ENCODE assay signal across 26 cellular contexts in the genomic region with DNA sequence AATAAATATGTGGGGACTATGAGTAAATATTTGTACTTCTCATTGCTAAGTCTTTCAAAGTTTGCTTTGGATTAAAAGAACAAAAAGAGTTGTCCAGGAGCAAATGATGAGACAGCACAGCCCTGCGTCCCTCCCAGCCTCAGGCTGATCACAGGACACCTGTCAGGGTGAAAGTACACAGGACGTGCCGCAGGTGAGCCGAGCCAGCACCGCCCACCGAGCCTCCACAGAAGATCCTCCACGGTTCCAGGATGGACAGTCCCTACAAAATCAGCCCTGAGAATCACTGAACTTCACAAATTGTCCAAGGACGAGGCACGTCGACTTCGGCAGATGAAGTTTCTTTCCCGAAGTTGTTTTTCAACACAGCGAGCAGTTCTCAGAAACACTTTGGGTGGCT.
"Had no signal": no experiment of that assay in that cellular context is flagged by ENCODE, and none has a peak within 500 bp of the region (broad histone marks: within the 10 kb centered on the region; RNA-seq: fewer than 3 reads in every experiment).

No MANE protein-coding gene starts in this region.

- H3K27ac Mint-ChIP-seq: memory B cell; naive thymus-derived CD4-positive, alpha-beta T cell; nephron progenitor cell; neural progenitor cell; stimulated activated memory B cell treated with anti-CD40 and anti-IgM and Interleukin-4, amounts not matched to agents 10 μg/mL and 1 μg/mL and 100 μg/mL, for 72 hours; stimulated activated naive CD8-positive, alpha-beta T cell treated with anti-CD3 and anti-CD28 coated beads, Interleukin-15, amount 100 ng/mL, for 72 hours; type B pancreatic cell had no signal

- H3K27me3 ChIP-seq: hepatocyte, neural progenitor cell, neutrophil, right atrium auricular region, right lobe of liver, tibial nerve, uterus had no signal

- H3K4me2 ChIP-seq: hepatocyte, neural progenitor cell, smooth muscle cell had no signal

- H3K36me3 Mint-ChIP-seq: memory B cell; naive thymus-derived CD4-positive, alpha-beta T cell; neural progenitor cell; stimulated activated memory B cell treated with anti-CD40 and anti-IgM and Interleukin-4, amounts not matched to agents 10 μg/mL and 1 μg/mL and 100 μg/mL, for 72 hours; type B pancreatic cell had no signal

- H3K4me1 ChIP-seq: left ventricle myocardium inferior, neural progenitor cell, parathyroid adenoma, right atrium auricular region, right lobe of liver, tibial nerve, uterus had no signal

- ATAC-seq: mucosa of descending colon; naive thymus-derived CD4-positive, alpha-beta T cell; right lobe of liver; stimulated activated memory B cell treated with anti-CD40 and anti-IgM and Interleukin-4, amounts not matched to agents 10 μg/mL and 1 μg/mL and 100 μg/mL, for 72 hours; stimulated activated naive CD8-positive, alpha-beta T cell treated with anti-CD3 and anti-CD28 coated beads, Interleukin-15, amount 100 ng/mL, for 72 hours had no signal

- H3K9ac ChIP-seq: neural progenitor cell, parathyroid adenoma had no signal

- H3K4me3 ChIP-seq: hepatocyte, left ventricle myocardium inferior, mucosa of descending colon, neural progenitor cell, right atrium auricular region, right lobe of liver, smooth muscle cell, tibial nerve, uterus had no signal

- H3K79me2 ChIP-seq: hepatocyte, parathyroid adenoma had no signal

- H3K27ac ChIP-seq: hepatocyte, left ventricle myocardium inferior, neural progenitor cell, neutrophil, parathyroid adenoma, right atrium auricular region, right lobe of liver, tibial nerve, uterus had no signal

- H3K9me3 ChIP-seq: left ventricle myocardium inferior, mucosa of descending colon, neutrophil, right atrium auricular region, right lobe of liver, uterus had no signal

- H2AFZ ChIP-seq: hepatocyte, neural progenitor cell, parathyroid adenoma had no signal

- H3K4me3 Mint-ChIP-seq: memory B cell; naive thymus-derived CD4-positive, alpha-beta T cell; nephron progenitor cell; neural progenitor cell; stimulated activated memory B cell treated with anti-CD40 and anti-IgM and Interleukin-4, amounts not matched to agents 10 μg/mL and 1 μg/mL and 100 μg/mL, for 72 hours; stimulated activated naive CD8-positive, alpha-beta T cell treated with anti-CD3 and anti-CD28 coated beads, Interleukin-15, amount 100 ng/mL, for 72 hours; type B pancreatic cell had no signal

- H3K4me1 Mint-ChIP-seq: memory B cell; naive thymus-derived CD4-positive, alpha-beta T cell; nephron progenitor cell; neural progenitor cell; stimulated activated memory B cell treated with anti-CD40 and anti-IgM and Interleukin-4, amounts not matched to agents 10 μg/mL and 1 μg/mL and 100 μg/mL, for 72 hours; stimulated activated naive CD8-positive, alpha-beta T cell treated with anti-CD3 and anti-CD28 coated beads, Interleukin-15, amount 100 ng/mL, for 72 hours had no signal

- H3K36me3 ChIP-seq: left ventricle myocardium inferior, neural progenitor cell, neutrophil, right atrium auricular region, right lobe of liver, tibial nerve, uterus had no signal

- DNase-seq: islet precursor cell; left ventricle myocardium inferior; midbrain; mucosa of descending colon; naive thymus-derived CD4-positive, alpha-beta T cell; nephron progenitor cell; occipital lobe; stimulated activated CD4-positive, alpha-beta T cell treated with anti-CD3 and anti-CD28 coated beads, Interleukin-1b, Interleukin-23, amount 100 ng/mL, for 48 hours; stimulated activated CD4-positive, alpha-beta T cell treated with anti-CD3 and anti-CD28 coated beads, Interleukin-2, amount 100 ng/mL, for 48 hours; stimulated activated CD4-positive, alpha-beta T cell treated with anti-CD3 and anti-CD28 coated beads, Interleukin-4, amount 100 ng/mL, for 4 hours; stimulated activated CD8-positive, alpha-beta memory T cell treated with anti-CD3 and anti-CD28 coated beads, Interleukin-4, amount 100 ng/mL, for 48 hours; stimulated activated naive CD4-positive, alpha-beta T cell treated with Interleukin-2 at 50 U/mL for 16 hours; stimulated activated naive CD8-positive, alpha-beta T cell treated with anti-CD3 and anti-CD28 coated beads, Interleukin-15, amount 100 ng/mL, for 72 hours; substantia nigra; uterus had no signal
